In genomic region chr5:124751031-124751430, GRCh38 we compare ENCODE assay signal across 1 cellular context.
TF ChIP-seq lines count a peak whose summit lies in the region.

No MANE protein-coding gene starts in this region.

TF ChIP-seq in HCT116, 20 proteins besides CTCF, POLR2A, EP300 and RAD21 (continued from another document):
- no peak for TF ChIP-seq ZBTB33 (IDR thresholded peaks at IDR 0.05; ENCODE audit: extremely low read depth, insufficient replicate concordance, low read length)
- no peak for TF ChIP-seq EZH2phosphoT487 (IDR thresholded peaks at IDR 0.05; ENCODE audit: borderline replicate concordance)
- no peak for TF ChIP-seq EZH2 (IDR thresholded peaks at IDR 0.05)
- TF ChIP-seq ZFX (IDR thresholded peaks at IDR 0.05), result no peak
